Comparison of ENCODE assay signal across 7 cellular contexts in genomic region chr10:97037365-97038361, GRCh38.
A peak's percentile ranks its signal among the peaks of the same experiment; 100 is the strongest.
DNase-seq lines count a peak whose midpoint lies in the region; ATAC-seq and TF ChIP-seq lines count a peak whose summit lies in the region.

No MANE protein-coding gene starts in this region.

- peak overlapping the region in 1 of 2 donors; percentile 22 for H3K9ac ChIP-seq in liver (ENCODE audit: low read depth in 1 of 2, low read length in 2 of 2)

- in situ Hi-C loops in GM13977 (cut with MboI; ENCODE audit: low pct_unique_long_range_greater_than_20kb, low sequenced_read_pairs, unreplicated experiment), result loop anchor here (25.0 kb wide), 1 partner anchor 650 kb away; no protein-coding TSS in a partner anchor

- TF ChIP-seq CTCF in GM13977 (IDR thresholded peaks at IDR 0.05; ENCODE audit: extremely low read depth, insufficient read depth, missing control alignments), result peak; percentile 91
- peak; percentile 73 for TF ChIP-seq CTCF in coronary artery (IDR thresholded peaks at IDR 0.05)
- peak; percentile 85 for TF ChIP-seq CTCF in liver (IDR thresholded peaks at IDR 0.05; ENCODE audit: low read depth, low read length, missing input control)

- H3K9me3 ChIP-seq in liver (ENCODE audit: control insufficient read depth in 4 of 4, low read length in 3 of 4), result no peaks in the 10 kb centered on the region

- DNase-seq in GM13977 (ENCODE audit: low spot score) (peak; percentile 84), NCI-H345 (lab: John Stamatoyannopoulos, UW) (peak; percentile 83), coronary artery (ENCODE audit: low spot score) (no peak)
- peak; percentile 63 to 64 for DNase-seq in activated CD4-positive, alpha-beta T cell treated with anti-CD3 and anti-CD28 coated beads for 24 hours (ENCODE audit: low read depth in 2 of 2)
- peak; percentile 71 for DNase-seq in stimulated activated CD4-positive, alpha-beta T cell treated with anti-CD3 and anti-CD28 coated beads, Interleukin-4, amount 100 ng/mL, for 1 hour

- H3K27ac ChIP-seq in coronary artery, result peak overlapping the region in 1 of 2 donors; percentile 59
- H3K27ac ChIP-seq in liver (ENCODE audit: low read depth in 1 of 2, low read length in 2 of 2), result no peak overlapping the region

- peak; percentile 61 for ATAC-seq in HG03139 (IDR thresholded peaks at IDR 0.05; ENCODE audit: unreplicated experiment)

- H3K4me3 ChIP-seq in coronary artery, result peak overlapping the region; percentile 74
- peak overlapping the region; percentile 48 to 79 (median 56) for H3K4me3 ChIP-seq in liver (ENCODE audit: low read depth in 1 of 3, low read length in 3 of 3)

- H3K4me1 ChIP-seq in liver (ENCODE audit: control insufficient read depth in 4 of 4, insufficient read depth in 4 of 4, low read length in 3 of 4), result peaks cover 0 to 10% (median 8%) of the 10 kb centered on the region in 4 donors

- 25% methylated on average over 30 of the region's 30 CpGs for WGBS in liver

- H3K36me3 ChIP-seq in liver (ENCODE audit: control insufficient read depth in 4 of 4, insufficient read depth in 3 of 4, low read depth in 1 of 4, low read length in 3 of 4), result no peaks in the 10 kb centered on the region

- peak; percentile 78 to 88 for TF ChIP-seq RAD21 in liver (IDR thresholded peaks at IDR 0.05)

- no peaks in the 10 kb centered on the region for H3K27me3 ChIP-seq in liver (ENCODE audit: control insufficient read depth in 4 of 4, insufficient read depth in 4 of 4, low read length in 3 of 4)

TF ChIP-seq in liver, 16 proteins besides CTCF, POLR2A, EP300 and RAD21:
- TF ChIP-seq MAX (IDR thresholded peaks at IDR 0.05) (no peak), RXRA (IDR thresholded peaks at IDR 0.05) (peak in 1 of 2 donors; percentile 7)
